Comparison of ENCODE assay signal across 1 cellular context in genomic region chr17:36948717-36949460, GRCh38.
TF ChIP-seq lines count a peak whose summit lies in the region.

TSS of gene AATF (plus strand) at chr17:36948954. CDS start at chr17:36949126, 172 bp downstream.

TF ChIP-seq in K562, 482 proteins besides CTCF, POLR2A, EP300 and RAD21 (continued from another document and continues in another):
- no peak for TF ChIP-seq NFIX (CRISPR knock-in tag; IDR thresholded peaks at IDR 0.05; ENCODE audit: low read depth)
- TF ChIP-seq SNIP1 (IDR thresholded peaks at IDR 0.05; ENCODE audit: low read depth) = no peak
- TF ChIP-seq RNF2 (IDR thresholded peaks at IDR 0.05) = peak; percentile 93
- TF ChIP-seq ZSCAN29 (IDR thresholded peaks at IDR 0.05) = peak; percentile 56; the same call in 1 of the 2 replicates
- no peak for TF ChIP-seq MTF1 (CRISPR knock-in tag; IDR thresholded peaks at IDR 0.05; ENCODE audit: borderline replicate concordance)
- TF ChIP-seq NFXL1 (CRISPR knock-in tag; IDR thresholded peaks at IDR 0.05) = no peak
- TF ChIP-seq NRF1 (conservative IDR thresholded peaks at IDR 0.05 in 1 of 2, IDR thresholded peaks at IDR 0.05 in 1 of 2) = peak; percentile 96 to 97
- peak; percentile 85 for TF ChIP-seq PHF20 (IDR thresholded peaks at IDR 0.05; ENCODE audit: partially characterized antibody)
- peak; percentile 95 for TF ChIP-seq SP1 (CRISPR knock-in tag; IDR thresholded peaks at IDR 0.05)
- no peak for TF ChIP-seq ZNF444 (CRISPR knock-in tag; IDR thresholded peaks at IDR 0.05)
- no peak for TF ChIP-seq ZNF41 (CRISPR knock-in tag; conservative IDR thresholded peaks at IDR 0.05)
- no peak for TF ChIP-seq ZMIZ1 (IDR thresholded peaks at IDR 0.05; ENCODE audit: low read depth in 2 of 2, low read length in 2 of 2)
- no peak for TF ChIP-seq MAFG (tag; conservative IDR thresholded peaks at IDR 0.05)
- no peak for TF ChIP-seq ZNF764 (CRISPR knock-in tag; IDR thresholded peaks at IDR 0.05; ENCODE audit: low read depth)
- no peak for TF ChIP-seq ZHX1 (conservative IDR thresholded peaks at IDR 0.05; ENCODE audit: low read length)
- no peak for TF ChIP-seq HNRNPH1 (optimal IDR thresholded peaks at IDR 0.05; ENCODE audit: low read depth, low read length)
- no peak for TF ChIP-seq ZSCAN32 (CRISPR knock-in tag; IDR thresholded peaks at IDR 0.05)
- no peak for TF ChIP-seq ZNF77 (CRISPR knock-in tag; IDR thresholded peaks at IDR 0.05)
- TF ChIP-seq MGA (IDR thresholded peaks at IDR 0.05) = peak; percentile 100
- peak; percentile 23 for TF ChIP-seq MXD1 (CRISPR knock-in tag; IDR thresholded peaks at IDR 0.05; ENCODE audit: borderline replicate concordance, poor library complexity, severe bottlenecking)
- no peak for TF ChIP-seq CBX2 (IDR thresholded peaks at IDR 0.05; ENCODE audit: insufficient read depth, low read length, poor library complexity, severe bottlenecking)
- peak; percentile 58; the same call in 1 of the 2 replicates for TF ChIP-seq ZNF24 (IDR thresholded peaks at IDR 0.05)
- no peak for TF ChIP-seq ZC3H11A (IDR thresholded peaks at IDR 0.05; ENCODE audit: low read depth, low read length)
- no peak for TF ChIP-seq BRF1 (IDR thresholded peaks at IDR 0.05; ENCODE audit: borderline replicate concordance, extremely low read depth, insufficient read length)
- peak; percentile 72; the same call in 1 of the 2 replicates for TF ChIP-seq BCOR (IDR thresholded peaks at IDR 0.05)
- no peak for TF ChIP-seq GTF3C2 (IDR thresholded peaks at IDR 0.05; ENCODE audit: borderline replicate concordance, extremely low read depth, insufficient read length)
- no peak for TF ChIP-seq WHSC1 (IDR thresholded peaks at IDR 0.05; ENCODE audit: low read length)
- no peak; the same call in 1 of the 2 replicates for TF ChIP-seq MTA1 (IDR thresholded peaks at IDR 0.05; ENCODE audit: borderline replicate concordance)
- no peak for TF ChIP-seq MED1 (CRISPR knock-in tag; IDR thresholded peaks at IDR 0.05; ENCODE audit: borderline replicate concordance)
